In genomic region chr4:112633477-112634235, GRCh38 we compare ENCODE assay signal across 7 cellular contexts. TPM values are rescaled to one million over a fixed set of nuclear protein-coding genes. Genes with fewer than 3 reads are reported as not detected.
DNase-seq lines count a peak whose midpoint lies in the region; ATAC-seq, FAIRE-seq and TF ChIP-seq lines count a peak whose summit lies in the region.

No MANE protein-coding gene starts in this region.

- ATAC-seq in RWPE2 (ENCODE audit: low read depth) (no peak), GM18498 (IDR thresholded peaks at IDR 0.05; ENCODE audit: unreplicated experiment) (no peak), GM18520 (IDR thresholded peaks at IDR 0.05; ENCODE audit: unreplicated experiment) (no peak)

- FAIRE-seq in HTR-8/SVneo (lab: Jason Lieb, UNC), result no peak

- peaks cover 4% of the 10 kb centered on the region for H3K4me1 ChIP-seq in RWPE2 (ENCODE audit: insufficient read depth, poor library complexity, severe bottlenecking)

- no peak overlapping the region for H3K4me3 ChIP-seq in RWPE2 (ENCODE audit: severe bottlenecking)
- no peak overlapping the region for H3K4me3 ChIP-seq in fibroblast of villous mesenchyme (ENCODE audit: low read depth, low read length)

- H3K9me3 ChIP-seq in RWPE2 (ENCODE audit: severe bottlenecking), result no peaks in the 10 kb centered on the region

- H3K27me3 ChIP-seq in RWPE2 (ENCODE audit: insufficient read depth, poor library complexity, severe bottlenecking), result no peaks in the 10 kb centered on the region

- no peak overlapping the region for H3K27ac ChIP-seq in RWPE2 (ENCODE audit: poor library complexity, severe bottlenecking)

- TF ChIP-seq CTCF in RWPE2 (IDR thresholded peaks at IDR 0.05; ENCODE audit: poor library complexity, severe bottlenecking) (peak; percentile 77), fibroblast of villous mesenchyme (IDR thresholded peaks at IDR 0.05; ENCODE audit: insufficient read depth, low read depth, low read length) (peak; percentile 50)

- peak; percentile 34 for DNase-seq in EL
- peak; percentile 15 for DNase-seq in HTR-8/SVneo (ENCODE audit: insufficient read length, low spot score)
- no peak for DNase-seq in RWPE2 (ENCODE audit: low spot score)
- peak; percentile 48 for DNase-seq in fibroblast of villous mesenchyme (ENCODE audit: low read depth)
- peak; percentile 87 for DNase-seq in superior temporal gyrus (ENCODE audit: extremely low spot score)

- peaks cover 45% of the 10 kb centered on the region for H3K36me3 ChIP-seq in RWPE2 (ENCODE audit: low read depth)

RNA-seq across cellular contexts. Expression of gene ZGRF1, which starts 3.1 kb away (rescaled TPM):
- 10.0 and 15.1 TPM in 2 replicates for total RNA-seq in fibroblast of villous mesenchyme

RNA-seq across cellular contexts. Expression of gene LARP7, which starts 3.3 kb away (rescaled TPM):
- 20.0 and 28.5 TPM in 2 replicates for total RNA-seq in fibroblast of villous mesenchyme
